Comparison of ENCODE assay signal across 12 cellular contexts in the genomic region with DNA sequence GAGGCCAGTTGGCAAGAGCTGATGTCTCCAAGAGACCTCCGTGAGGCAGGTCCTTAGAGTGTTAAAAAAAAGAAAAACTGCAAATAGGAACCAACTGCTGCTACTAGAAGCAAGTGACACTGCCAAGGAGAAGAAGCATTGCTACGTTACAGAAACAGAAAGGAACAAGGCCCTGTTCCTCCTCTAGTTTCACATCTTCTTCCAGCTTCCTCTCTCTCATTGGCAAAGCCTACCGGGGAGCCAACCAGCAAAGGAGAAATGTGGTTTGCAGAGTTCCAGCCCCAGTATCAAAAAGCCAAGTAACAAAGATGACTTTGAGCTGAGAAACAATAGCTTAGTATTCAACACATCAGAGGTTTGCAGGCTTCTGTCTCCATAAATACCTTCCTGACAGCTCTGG.
DNase-seq lines count a peak whose midpoint lies in the region; ATAC-seq lines count a peak whose summit lies in the region.
"Had no signal": no experiment of that assay in that cellular context is flagged by ENCODE, and none has a peak within 500 bp of the region (broad histone marks: within the 10 kb centered on the region; RNA-seq: fewer than 3 reads in every experiment).

No MANE protein-coding gene starts in this region.

- H3K27ac Mint-ChIP-seq in activated naive CD4-positive, alpha-beta T cell treated with anti-CD3 and anti-CD28 coated beads, Interleukin-2, amount 50 U/mL, for 72 hours = no peak overlapping the region
- H3K27ac Mint-ChIP-seq: activated naive CD8-positive, alpha-beta T cell treated with anti-CD3 and anti-CD28 coated beads, Interleukin-2, amount 10 ng/mL, durations not matched to agents 7 days and 5 days had no signal

- H3K4me3 ChIP-seq in effector memory CD4-positive, alpha-beta T cell (ENCODE audit: insufficient read depth, low read depth, low read length, poor library complexity, severe bottlenecking) = no peak overlapping the region
- H3K4me3 ChIP-seq: spleen, thoracic aorta had no signal

- ATAC-seq in GM19438 (IDR thresholded peaks at IDR 0.05; ENCODE audit: low read depth, unreplicated experiment) = peak; percentile 97
- peak; percentile 90 for ATAC-seq in HG03060 (IDR thresholded peaks at IDR 0.05; ENCODE audit: low read depth, unreplicated experiment)
- no peak for ATAC-seq in activated naive CD4-positive, alpha-beta T cell treated with anti-CD3 and anti-CD28 coated beads, Interleukin-2, amount 50 U/mL, for 72 hours

- no peaks in the 10 kb centered on the region for H3K27me3 ChIP-seq in effector memory CD4-positive, alpha-beta T cell (replicated peaks; ENCODE audit: control insufficient read depth, insufficient read depth, low read length, poor library complexity, severe bottlenecking)
- H3K27me3 ChIP-seq: spleen had no signal

- no peaks in the 10 kb centered on the region for H3K4me1 ChIP-seq in effector memory CD4-positive, alpha-beta T cell (ENCODE audit: control insufficient read depth, insufficient read depth, low read length, poor library complexity, severe bottlenecking)

- no peaks in the 10 kb centered on the region for H3K9me3 ChIP-seq in effector memory CD4-positive, alpha-beta T cell (ENCODE audit: control insufficient read depth, low read length)
- H3K9me3 ChIP-seq: spleen, thoracic aorta had no signal

- no peak overlapping the region for H3K27ac ChIP-seq in effector memory CD4-positive, alpha-beta T cell (ENCODE audit: insufficient read depth, low read length, poor library complexity, severe bottlenecking)
- H3K27ac ChIP-seq: thoracic aorta had no signal

- H3K9me3 Mint-ChIP-seq in activated naive CD4-positive, alpha-beta T cell treated with anti-CD3 and anti-CD28 coated beads, Interleukin-2, amount 50 U/mL, for 72 hours = peaks cover 0 to 6% of the 10 kb centered on the region in 2 donors
- H3K9me3 Mint-ChIP-seq: activated naive CD8-positive, alpha-beta T cell treated with anti-CD3 and anti-CD28 coated beads, Interleukin-2, amount 10 ng/mL, durations not matched to agents 7 days and 5 days had no signal

- no peaks in the 10 kb centered on the region for H3K36me3 ChIP-seq in effector memory CD4-positive, alpha-beta T cell (ENCODE audit: control insufficient read depth, insufficient read depth, low read length)
- H3K36me3 ChIP-seq: spleen, thoracic aorta had no signal

- no peaks in the 10 kb centered on the region for H3K36me3 Mint-ChIP-seq in activated naive CD4-positive, alpha-beta T cell treated with anti-CD3 and anti-CD28 coated beads, Interleukin-2, amount 50 U/mL, for 72 hours
- H3K36me3 Mint-ChIP-seq: activated naive CD8-positive, alpha-beta T cell treated with anti-CD3 and anti-CD28 coated beads, Interleukin-2, amount 10 ng/mL, durations not matched to agents 7 days and 5 days had no signal

- DNase-seq in Ammon's horn (ENCODE audit: low spot score) (peak; percentile 77), SIG-M5 treated with dmso at 0.1 percent for 504 hours (lab: John Stamatoyannopoulos, UW; ENCODE audit: unreplicated experiment) (peak; percentile 91), NCI-H69 (lab: John Stamatoyannopoulos, UW) (no peak)
- DNase-seq in activated naive CD4-positive, alpha-beta T cell treated with anti-CD3 and anti-CD28 coated beads, Interleukin-2, amount 50 U/mL, for 72 hours (ENCODE audit: low spot score in 2 of 2) = no peak
- DNase-seq in effector memory CD4-positive, alpha-beta T cell = no peak
- DNase-seq in activated effector memory CD4-positive, alpha-beta T cell treated with anti-CD3 and anti-CD28 coated beads, Interleukin-2, amount 50 U/mL, for 16 hours = no peak
- DNase-seq: activated naive CD8-positive, alpha-beta T cell treated with anti-CD3 and anti-CD28 coated beads, Interleukin-2, amount 10 ng/mL, durations not matched to agents 7 days and 5 days; NCI-H345; spleen had no signal

Comparison
In these comparisons a context has a peak if more than half of its experiments do, and no peak if none do; other contexts are left out.
1. DNase-seq: peak in Ammon's horn (single experiment) and SIG-M5 treated with dmso at 0.1 percent for 504 hours (single experiment); none in NCI-H69 (single experiment), activated naive CD4-positive, alpha-beta T cell treated with anti-CD3 and anti-CD28 coated beads, Interleukin-2, amount 50 U/mL, for 72 hours (0 of 2), effector memory CD4-positive, alpha-beta T cell (0 of 3) and activated effector memory CD4-positive, alpha-beta T cell treated with anti-CD3 and anti-CD28 coated beads, Interleukin-2, amount 50 U/mL, for 16 hours (single experiment).
2. ATAC-seq: peak in GM19438 (single experiment) and HG03060 (single experiment); none in activated naive CD4-positive, alpha-beta T cell treated with anti-CD3 and anti-CD28 coated beads, Interleukin-2, amount 50 U/mL, for 72 hours (0 of 2).